ENCODE assay signal across 9 cellular contexts in genomic region chr3:38247366-38248035, GRCh38. TPM values are rescaled to one million over a fixed set of nuclear protein-coding genes. Genes with fewer than 3 reads are reported as not detected.
DNase-seq lines count a peak whose midpoint lies in the region; ATAC-seq, FAIRE-seq and TF ChIP-seq lines count a peak whose summit lies in the region.
"Had no signal": no experiment of that assay in that cellular context is flagged by ENCODE, and none has a peak within 500 bp of the region (broad histone marks: within the 10 kb centered on the region; RNA-seq: fewer than 3 reads in every experiment).

No MANE protein-coding gene starts in this region.

- no TSS peak for BruUV-seq in HepG2 (replicated peaks; lab: Mats Ljungman, UMichigan)

- no peak for TF ChIP-seq RAD21 in HepG2 (CRISPR knock-in tag; IDR thresholded peaks at IDR 0.05)

- in situ Hi-C loops in HepG2 (cut with HindIII; ENCODE audit: extremely low pct_ligation_motif_present, low pct_unique_long_range_greater_than_20kb): no loop called here

- H3K4me1 ChIP-seq in HepG2 (ENCODE audit: insufficient read depth, low read length): peaks cover 16% of the 10 kb centered on the region

- TF ChIP-seq CTCF in AG09319 (IDR thresholded peaks at IDR 0.05; ENCODE audit: low read depth, low read length) (peak; percentile 39), cardiac fibroblast (IDR thresholded peaks at IDR 0.05; ENCODE audit: low read depth, low read length) (peak; percentile 32), HepG2 (CRISPR knock-in tag; IDR thresholded peaks at IDR 0.05) (no peak)

- TF ChIP-seq EP300 in HepG2 (IDR thresholded peaks at IDR 0.05; ENCODE audit: low read depth in 2 of 2, low read length in 2 of 2): no peak
- TF ChIP-seq EP300 in HepG2 (CRISPR knock-in tag; IDR thresholded peaks at IDR 0.05; ENCODE audit: borderline replicate concordance): no peak

- no peak for TF ChIP-seq POLR2A in HepG2 (IDR thresholded peaks at IDR 0.05; ENCODE audit: insufficient read depth in 1 of 2, low read depth in 2 of 2, low read length in 2 of 2)

- no peak overlapping the region for H3K27ac ChIP-seq in HepG2 (ENCODE audit: extremely low read length, insufficient read depth, low read length)

- 0 out of 2 replicates have a peak, but pooled peaks cover 2% of the 10 kb centered on the region for H4K20me1 ChIP-seq in HepG2 (ENCODE audit: insufficient read depth, low read length)

- no peaks in the 10 kb centered on the region for H3K9me3 ChIP-seq in HepG2 (ENCODE audit: low read length)

- no peak overlapping the region for H3K4me2 ChIP-seq in HepG2 (ENCODE audit: low read depth, low read length)

- intact Hi-C loops in HepG2 (cut with micrococcal nuclease; ENCODE audit: unreplicated experiment): loop anchor here (10.0 kb wide), 1 partner anchor 113 kb away; the partner anchor contains the start of genes ACAA1 and MYD88

- no peaks in the 10 kb centered on the region; a peak in 1 of 5 replicates for H3K27me3 ChIP-seq in HepG2 (ENCODE audit: control insufficient read depth in 1 of 2, insufficient read depth in 2 of 2, low read length in 2 of 2)

- ATAC-seq in HepG2 (peak; percentile 51), GM21723 (IDR thresholded peaks at IDR 0.05; ENCODE audit: unreplicated experiment) (no peak)

- no peak for FAIRE-seq in HepG2 (lab: Jason Lieb, UNC)

- peaks cover 21 to 58% of the 10 kb centered on the region in 2 experiments for H3K36me3 ChIP-seq in HepG2 (replicated peaks in 1 of 2; ENCODE audit: control insufficient read depth in 1 of 2, insufficient read depth in 2 of 2, low read length in 2 of 2)

- CTCF ChIA-PET in HepG2 (lab: Yijun Ruan, JAX; ENCODE audit: low intra/inter-chr PET ratio, low total read pairs): no interaction called here

- H3K4me3 ChIP-seq in cardiac fibroblast (replicated peaks in 1 of 2; ENCODE audit: low read depth in 2 of 2, low read length in 2 of 2) (no peak overlapping the region), HepG2 (replicated peaks in 1 of 3; ENCODE audit: insufficient read depth in 1 of 3, low read depth in 2 of 3, low read length in 3 of 3) (no peak overlapping the region)

- H3K9ac ChIP-seq in HepG2 (ENCODE audit: insufficient read depth, low read depth, low read length): no peak overlapping the region

- POLR2A ChIA-PET in HepG2 (lab: Yijun Ruan, JAX): no interaction called here

- no peak overlapping the region for H2AFZ ChIP-seq in HepG2 (ENCODE audit: low read length)

- no peaks in the 10 kb centered on the region for H3K79me2 ChIP-seq in HepG2 (ENCODE audit: insufficient read depth, low read length)

- peak; percentile 54 for DNase-seq in AG09319 (ENCODE audit: extremely low read depth, low read depth)
- DNase-seq in LHCN-M2 (ENCODE audit: low read depth): peak; percentile 86
- peak; percentile 86 to 92 for DNase-seq in cardiac fibroblast (ENCODE audit: low read depth in 2 of 2)
- DNase-seq in HepG2 (ENCODE audit: low spot score): peak; percentile 6
- DNase-seq in NCI-H1105 (lab: John Stamatoyannopoulos, UW): no peak
- DNase-seq in superior temporal gyrus (ENCODE audit: extremely low spot score): no peak
- no peak for DNase-seq in SHP77 treated with DMSO at 0.1 percent for 48 hours (lab: John Stamatoyannopoulos, UW)

TF ChIP-seq in HepG2, 621 proteins besides CTCF, POLR2A, EP300 and RAD21:
- TF ChIP-seq ZNF383 (CRISPR knock-in tag; IDR thresholded peaks at IDR 0.05; ENCODE audit: borderline replicate concordance) (no peak), TFDP2 (CRISPR knock-in tag; IDR thresholded peaks at IDR 0.05) (no peak), AGO2 (optimal IDR thresholded peaks at IDR 0.05; ENCODE audit: low read depth, low read length) (no peak)
TF ChIP-seq in HepG2: peak in this region for 0.

RNA-seq across cellular contexts. Expression of gene SLC22A13, which starts 18.1 kb away (rescaled TPM):
- total RNA-seq in LHCN-M2 (2014; rRNA removed) (0.29 and 1.2 TPM in 2 replicates), HepG2 (2016; rRNA removed; fragmentation: Illumina TruSeq; extraction: Trizol) (not detected in 2 replicates)
- 0.07 TPM for polyA plus RNA-seq in LHCN-M2 (2012)
- total RNA-seq in HepG2 (2016; cell fraction: cytosol; rRNA removed; fragmentation: Illumina TruSeq; extraction: Trizol; ENCODE audit: low read depth): not detected in 2 replicates
- total RNA-seq in HepG2 (2016; cell fraction: insoluble cytoplasmic fraction; rRNA removed; fragmentation: Illumina TruSeq; extraction: Trizol): not detected in 2 replicates
- total RNA-seq in HepG2 (2016; cell fraction: membrane; rRNA removed; fragmentation: Illumina TruSeq; extraction: Trizol): not detected in 2 replicates
- 0.34 TPM in 1 of 2 replicates, not detected in the other for total RNA-seq in HepG2 (2016; cell fraction: nucleus; rRNA removed; fragmentation: Illumina TruSeq; extraction: Trizol)
- 0.10 and 0.20 TPM in 2 replicates for polyA plus RNA-seq in HepG2 (2011; rRNA removed)
- not detected in 2 replicates for polyA plus RNA-seq in HepG2 (2011; cell fraction: cytosol; rRNA removed)
- polyA plus RNA-seq in HepG2 (2011; cell fraction: nucleus; rRNA removed): 0.50 and 0.76 TPM in 2 replicates
- 0.11 TPM in 1 of 2 replicates, not detected in the other for polyA plus RNA-seq in HepG2 (2012)
- polyA plus RNA-seq in HepG2 (2016; cell fraction: cytosol; fragmentation: Illumina TruSeq; extraction: Trizol; ENCODE audit: low read depth): not detected in 2 replicates
- polyA plus RNA-seq in HepG2 (2016; cell fraction: insoluble cytoplasmic fraction; fragmentation: Illumina TruSeq; extraction: Trizol; ENCODE audit: low read depth): not detected in 2 replicates
- not detected in 2 replicates for polyA plus RNA-seq in HepG2 (2016; cell fraction: membrane; fragmentation: Illumina TruSeq; extraction: Trizol; ENCODE audit: low read depth)
- 0.29 TPM in 1 of 2 replicates, not detected in the other for polyA plus RNA-seq in HepG2 (2016; cell fraction: nucleus; fragmentation: Illumina TruSeq; extraction: Trizol; ENCODE audit: insufficient read depth, low read depth)
- polyA minus RNA-seq in HepG2 (2011; rRNA and poly(A)+ RNA removed; ENCODE audit: low replicate concordance): 0.92 and 1.3 TPM in 2 replicates
- polyA minus RNA-seq in HepG2 (2011; cell fraction: cytosol; rRNA and poly(A)+ RNA removed): not detected in 2 replicates
- polyA minus RNA-seq in HepG2 (2011; cell fraction: nucleus; rRNA and poly(A)+ RNA removed): 1.7 and 1.9 TPM in 2 replicates
- total RNA-seq: mononuclear cell had no signal

RNA-seq across cellular contexts. Expression of gene SLC22A14, which starts 34.6 kb away (rescaled TPM):
- total RNA-seq in LHCN-M2 (2014; rRNA removed): not detected in 2 replicates
- polyA plus RNA-seq in LHCN-M2 (2012): 0.15 TPM
- total RNA-seq in HepG2 (2016; rRNA removed; fragmentation: Illumina TruSeq; extraction: Trizol): not detected in 2 replicates
- total RNA-seq in HepG2 (2016; cell fraction: cytosol; rRNA removed; fragmentation: Illumina TruSeq; extraction: Trizol; ENCODE audit: low read depth): not detected in 2 replicates
- not detected in 2 replicates for total RNA-seq in HepG2 (2016; cell fraction: insoluble cytoplasmic fraction; rRNA removed; fragmentation: Illumina TruSeq; extraction: Trizol)
- total RNA-seq in HepG2 (2016; cell fraction: membrane; rRNA removed; fragmentation: Illumina TruSeq; extraction: Trizol): not detected in 2 replicates
- total RNA-seq in HepG2 (2016; cell fraction: nucleus; rRNA removed; fragmentation: Illumina TruSeq; extraction: Trizol): not detected in 2 replicates
- polyA plus RNA-seq in HepG2 (2011; rRNA removed): 0.03 TPM in 1 of 2 replicates, not detected in the other
- polyA plus RNA-seq in HepG2 (2011; cell fraction: cytosol; rRNA removed): not detected in 2 replicates
- polyA plus RNA-seq in HepG2 (2011; cell fraction: nucleus; rRNA removed): 0.10 TPM in 1 of 2 replicates, not detected in the other
- polyA plus RNA-seq in HepG2 (2012): not detected in 2 replicates
- polyA plus RNA-seq in HepG2 (2016; cell fraction: cytosol; fragmentation: Illumina TruSeq; extraction: Trizol; ENCODE audit: low read depth): not detected in 2 replicates
- polyA plus RNA-seq in HepG2 (2016; cell fraction: insoluble cytoplasmic fraction; fragmentation: Illumina TruSeq; extraction: Trizol; ENCODE audit: low read depth): not detected in 2 replicates
- polyA plus RNA-seq in HepG2 (2016; cell fraction: membrane; fragmentation: Illumina TruSeq; extraction: Trizol; ENCODE audit: low read depth): not detected in 2 replicates
- polyA plus RNA-seq in HepG2 (2016; cell fraction: nucleus; fragmentation: Illumina TruSeq; extraction: Trizol; ENCODE audit: insufficient read depth, low read depth): not detected in 2 replicates
- polyA minus RNA-seq in HepG2 (2011; rRNA and poly(A)+ RNA removed; ENCODE audit: low replicate concordance): not detected in 2 replicates
- not detected in 2 replicates for polyA minus RNA-seq in HepG2 (2011; cell fraction: cytosol; rRNA and poly(A)+ RNA removed)
- not detected in 2 replicates for polyA minus RNA-seq in HepG2 (2011; cell fraction: nucleus; rRNA and poly(A)+ RNA removed)

Comparison
In these comparisons a context has a peak if more than half of its experiments do, and no peak if none do; other contexts are left out.
1. DNase-seq: peak in AG09319 (single experiment), LHCN-M2 (single experiment), cardiac fibroblast (2 of 2) and HepG2 (single experiment); none in NCI-H1105 (single experiment), superior temporal gyrus (single experiment) and SHP77 treated with DMSO at 0.1 percent for 48 hours (single experiment).